17 cellular contexts compared by ENCODE assay signal in genomic region chr7:106415433-106415832, GRCh38.
"Had no signal": no experiment of that assay in that cellular context is flagged by ENCODE, and none has a peak within 500 bp of the region (broad histone marks: within the 10 kb centered on the region; RNA-seq: fewer than 3 reads in every experiment).

No MANE protein-coding gene starts in this region.

- H3K4me3 ChIP-seq: left ventricle myocardium inferior, psoas muscle, transverse colon had no signal

- H3K4me1 ChIP-seq: psoas muscle had no signal

- H3K4me2 ChIP-seq: SK-N-SH had no signal

- DNase-seq: activated CD8-positive, alpha-beta memory T cell treated with anti-CD3 and anti-CD28 coated beads, Interleukin-2, amount 50 U/mL, for 4 hours; activated CD8-positive, alpha-beta T cell treated with anti-CD3 and anti-CD28 coated beads for 36 hours; activated effector memory CD4-positive, alpha-beta T cell treated with anti-CD3 and anti-CD28 coated beads, Interleukin-2, amount 50 U/mL, for 16 hours; activated T-cell treated with anti-CD3 and anti-CD28 coated beads, Interleukin-2, amount 50 U/mL, for 48 hours; amniotic stem cell; effector memory CD8-positive, alpha-beta T cell; erythroblast; kidney; left ventricle myocardium inferior; nephron progenitor cell; psoas muscle; SK-N-SH; stimulated activated naive CD8-positive, alpha-beta T cell treated with anti-CD3 and anti-CD28 coated beads, Interleukin-15, Interleukin-2, amounts not matched to agents 100 U/mL and 50 U/mL, for 24 hours; T-cell; T-helper 9 cell; transverse colon had no signal

- H3K9ac ChIP-seq: SK-N-SH had no signal

- H3K27ac ChIP-seq: left ventricle myocardium inferior, psoas muscle, transverse colon had no signal

- H3K27me3 ChIP-seq: transverse colon had no signal

- H3K36me3 ChIP-seq: left ventricle myocardium inferior, transverse colon had no signal

- ATAC-seq: activated CD8-positive, alpha-beta T cell treated with anti-CD3 and anti-CD28 coated beads for 36 hours; effector memory CD8-positive, alpha-beta T cell; psoas muscle; sciatic nerve; stimulated activated naive CD8-positive, alpha-beta T cell treated with anti-CD3 and anti-CD28 coated beads, Interleukin-15, Interleukin-2, amounts not matched to agents 100 U/mL and 50 U/mL, for 24 hours; T-cell had no signal

- FAIRE-seq: kidney had no signal
